24 cellular contexts compared by ENCODE assay signal in genomic region chr3:82376883-82377282, GRCh38.
DNase-seq lines count a peak whose midpoint lies in the region; ATAC-seq and TF ChIP-seq lines count a peak whose summit lies in the region.
"Had no signal": no experiment of that assay in that cellular context is flagged by ENCODE, and none has a peak within 500 bp of the region (broad histone marks: within the 10 kb centered on the region; RNA-seq: fewer than 3 reads in every experiment).

No MANE protein-coding gene starts in this region.

- TF ChIP-seq EP300 in SK-N-SH (IDR thresholded peaks at IDR 0.05; ENCODE audit: borderline replicate concordance in 1 of 2, low read depth in 1 of 2, low read length in 1 of 2), result no peak

- CTCF ChIA-PET in SK-N-SH (lab: Yijun Ruan, JAX), result interaction anchor here (0.7 kb wide), 1 partner anchor 185 kb away, joined by 3 read pairs; no protein-coding TSS in a partner anchor
- CTCF ChIA-PET in Calu3 (lab: Charles Lee), result no interaction called here

- 2% methylated on average over 3 of the region's 3 CpGs for WGBS in SK-N-SH (ENCODE audit: low lambda C conversion rate)

- intact Hi-C loops in Calu3 (cut with micrococcal nuclease; ENCODE audit: unreplicated experiment), result no loop called here
- intact Hi-C loops in Right ventricle myocardium inferior (cut with DNase I), result no loop called here

- no peak for ATAC-seq in SK-N-SH treated with all-trans-retinoic acid at 6 μM for 48 hours
- ATAC-seq in Right ventricle myocardium inferior, result no peak
- ATAC-seq: activated T-helper 17 cell treated with anti-CD3 and anti-CD28 coated beads, Interleukin-2, amount 50 U/mL, for 72 hours; stimulated activated naive B cell treated with anti-CD40 and anti-IgM and Interleukin-4, amounts not matched to agents 10 μg/mL and 1 μg/mL and 100 μg/mL, for 72 hours had no signal

- no peak for TF ChIP-seq CTCF in SK-N-SH (IDR thresholded peaks at IDR 0.05)
- no peak for TF ChIP-seq CTCF in neural progenitor cell (IDR thresholded peaks at IDR 0.05)
- no peak for TF ChIP-seq CTCF in Calu3 (IDR thresholded peaks at IDR 0.05; ENCODE audit: unreplicated experiment)

- H3F3A ChIP-seq in SK-N-SH (replicated peaks; ENCODE audit: insufficient read depth), result no peaks in the 10 kb centered on the region
- no peaks in the 10 kb centered on the region for H3F3A ChIP-seq in neural progenitor cell (ENCODE audit: low read depth)

- no peaks in the 10 kb centered on the region for H3K27me3 ChIP-seq in SK-N-SH (ENCODE audit: insufficient read depth)
- no peaks in the 10 kb centered on the region for H3K27me3 ChIP-seq in neural progenitor cell

- H3K4me3 Mint-ChIP-seq in neural progenitor cell (no peak overlapping the region), Calu3 (ENCODE audit: low read depth, unreplicated experiment) (no peak overlapping the region)
- H3K4me3 Mint-ChIP-seq: activated B cell treated with CpG ODN at 0.5 μM for 24 hours; activated naive CD8-positive, alpha-beta T cell treated with anti-CD3 and anti-CD28 coated beads for 36 hours; activated T-helper 17 cell treated with anti-CD3 and anti-CD28 coated beads, Interleukin-2, amount 50 U/mL, for 72 hours; HFFc6; stimulated activated naive B cell treated with anti-CD40 and anti-IgM and Interleukin-4, amounts not matched to agents 10 μg/mL and 1 μg/mL and 100 μg/mL, for 72 hours had no signal

- no peak for DNase-seq in SK-N-SH
- DNase-seq in KBM-7, result peak; percentile 43
- DNase-seq in SK-N-DZ (ENCODE audit: low spot score), result peak; percentile 13
- DNase-seq in neural progenitor cell (ENCODE audit: low spot score), result peak; percentile 28
- no peak for DNase-seq in Calu3
- DNase-seq in Right ventricle myocardium inferior (ENCODE audit: missing footprints), result no peak
- DNase-seq in islet precursor cell, result no peak
- DNase-seq: activated B cell treated with CpG ODN at 0.5 μM for 24 hours; activated CD4-positive, alpha-beta T cell treated with anti-CD3 and anti-CD28 coated beads, Interleukin-2, amount 50 U/mL, for 4 hours; activated CD8-positive, alpha-beta memory T cell treated with anti-CD3 and anti-CD28 coated beads, Interleukin-2, amount 50 U/mL, for 4 hours; activated naive CD8-positive, alpha-beta T cell treated with anti-CD3 and anti-CD28 coated beads for 36 hours; C1 segment of cervical spinal cord; GDM1; HFFc6; kidney glomerular epithelial cell; NCI-H1417 treated with DMSO at 0.1 percent for 48 hours; NCI-H774; occipital lobe; PC-9; small intestine; stimulated activated CD4-positive, alpha-beta T cell treated with anti-CD3 and anti-CD28 coated beads, Interleukin-2, amount 100 ng/mL, for 24 hours; stimulated activated naive B cell treated with anti-CD40 and anti-IgM and Interleukin-4, amounts not matched to agents 10 μg/mL and 1 μg/mL and 100 μg/mL, for 72 hours had no signal

- H3K4me1 Mint-ChIP-seq in neural progenitor cell, result no peaks in the 10 kb centered on the region
- no peaks in the 10 kb centered on the region for H3K4me1 Mint-ChIP-seq in Calu3 (ENCODE audit: low read depth, unreplicated experiment)
- H3K4me1 Mint-ChIP-seq: activated B cell treated with CpG ODN at 0.5 μM for 24 hours; activated naive CD8-positive, alpha-beta T cell treated with anti-CD3 and anti-CD28 coated beads for 36 hours; activated T-helper 17 cell treated with anti-CD3 and anti-CD28 coated beads, Interleukin-2, amount 50 U/mL, for 72 hours; stimulated activated naive B cell treated with anti-CD40 and anti-IgM and Interleukin-4, amounts not matched to agents 10 μg/mL and 1 μg/mL and 100 μg/mL, for 72 hours had no signal

- H3K9me3 Mint-ChIP-seq in neural progenitor cell (peaks cover 48% of the 10 kb centered on the region), Calu3 (ENCODE audit: low read depth, unreplicated experiment) (peaks cover 13% of the 10 kb centered on the region)

- H3K36me3 Mint-ChIP-seq in neural progenitor cell (peaks cover 4% of the 10 kb centered on the region), Calu3 (ENCODE audit: insufficient read depth, unreplicated experiment) (no peaks in the 10 kb centered on the region)

- POLR2A ChIA-PET in SK-N-SH (lab: Yijun Ruan, JAX), result no interaction called here

- no TSS peak for BruUV-seq in Calu3 (replicated peaks; lab: Mats Ljungman, UMichigan)

- H3K27ac Mint-ChIP-seq in neural progenitor cell (no peak overlapping the region), Calu3 (ENCODE audit: unreplicated experiment) (no peak overlapping the region)
- H3K27ac Mint-ChIP-seq: activated B cell treated with CpG ODN at 0.5 μM for 24 hours; activated naive CD8-positive, alpha-beta T cell treated with anti-CD3 and anti-CD28 coated beads for 36 hours; activated T-helper 17 cell treated with anti-CD3 and anti-CD28 coated beads, Interleukin-2, amount 50 U/mL, for 72 hours; HFFc6; stimulated activated naive B cell treated with anti-CD40 and anti-IgM and Interleukin-4, amounts not matched to agents 10 μg/mL and 1 μg/mL and 100 μg/mL, for 72 hours had no signal

- H3K4me3 ChIP-seq in SK-N-SH (ENCODE audit: low read depth in 2 of 2, low read length in 1 of 2), result no peak overlapping the region
- H3K4me3 ChIP-seq in neural progenitor cell, result no peak overlapping the region
- H3K4me3 ChIP-seq: PC-9 had no signal

- H3K27ac ChIP-seq in SK-N-SH (ENCODE audit: low read depth in 2 of 2, low read length in 1 of 2), result no peak overlapping the region
- H3K27ac ChIP-seq in neural progenitor cell, result no peak overlapping the region
- H3K27ac ChIP-seq: PC-9 had no signal

- no peaks in the 10 kb centered on the region for H3K9me2 ChIP-seq in SK-N-SH

- H3K9ac ChIP-seq in SK-N-SH (no peak overlapping the region), neural progenitor cell (no peak overlapping the region)

- H2AFZ ChIP-seq in SK-N-SH (ENCODE audit: low read depth), result no peak overlapping the region
- H2AFZ ChIP-seq in neural progenitor cell (replicated peaks), result no peak overlapping the region
- H2AFZ ChIP-seq: PC-9 had no signal

- H4K20me1 ChIP-seq in SK-N-SH (ENCODE audit: insufficient read depth) (no peaks in the 10 kb centered on the region), neural progenitor cell (ENCODE audit: low read depth) (no peaks in the 10 kb centered on the region)

- H3K9me3 ChIP-seq in SK-N-SH (no peaks in the 10 kb centered on the region), neural progenitor cell (ENCODE audit: low read depth) (peaks cover 14% of the 10 kb centered on the region)

- H3K4me2 ChIP-seq in SK-N-SH, result no peak overlapping the region
- H3K4me2 ChIP-seq in neural progenitor cell, result no peak overlapping the region
- H3K4me2 ChIP-seq: PC-9 had no signal

- H3K27me3 Mint-ChIP-seq in neural progenitor cell (ENCODE audit: insufficient read depth, low read depth), result peaks cover 2% of the 10 kb centered on the region
- no peaks in the 10 kb centered on the region for H3K27me3 Mint-ChIP-seq in Calu3 (ENCODE audit: unreplicated experiment)
- H3K27me3 Mint-ChIP-seq: activated B cell treated with CpG ODN at 0.5 μM for 24 hours; activated naive CD8-positive, alpha-beta T cell treated with anti-CD3 and anti-CD28 coated beads for 36 hours; activated T-helper 17 cell treated with anti-CD3 and anti-CD28 coated beads, Interleukin-2, amount 50 U/mL, for 72 hours; stimulated activated naive B cell treated with anti-CD40 and anti-IgM and Interleukin-4, amounts not matched to agents 10 μg/mL and 1 μg/mL and 100 μg/mL, for 72 hours had no signal

- H3K4me1 ChIP-seq in SK-N-SH (ENCODE audit: control insufficient read depth in 1 of 2, insufficient read depth in 2 of 2, low read depth in 1 of 2, low read length in 1 of 2) (no peaks in the 10 kb centered on the region), neural progenitor cell (no peaks in the 10 kb centered on the region)

- in situ Hi-C loops in KBM-7 (cut with MboI; ENCODE audit: low pct_unique_long_range_greater_than_20kb, low sequenced_read_pairs), result no loop called here

- H3K36me3 ChIP-seq in SK-N-SH (replicated peaks in 1 of 2; ENCODE audit: control insufficient read depth in 1 of 2, insufficient read depth in 2 of 2, low read length in 1 of 2), result no peaks in the 10 kb centered on the region
- peaks cover 9% of the 10 kb centered on the region for H3K36me3 ChIP-seq in neural progenitor cell

- H3K79me2 ChIP-seq in SK-N-SH (ENCODE audit: insufficient read depth) (no peaks in the 10 kb centered on the region), neural progenitor cell (ENCODE audit: low read depth) (no peaks in the 10 kb centered on the region)

- no peak for TF ChIP-seq RAD21 in SK-N-SH (IDR thresholded peaks at IDR 0.05; ENCODE audit: low read length)

TF ChIP-seq in SK-N-SH treated with all-trans-retinoic acid at 6 μM for 48 hours, 23 proteins besides CTCF, POLR2A, EP300 and RAD21:
- TF ChIP-seq ZNF8 (CRISPR knock-in tag; IDR thresholded peaks at IDR 0.05) (peak; percentile 97), RARB (CRISPR knock-in tag; IDR thresholded peaks at IDR 0.05) (no peak), CSDC2 (CRISPR knock-in tag; IDR thresholded peaks at IDR 0.05) (no peak), ZFP3 (CRISPR knock-in tag; IDR thresholded peaks at IDR 0.05) (no peak), ISL1 (CRISPR knock-in tag; IDR thresholded peaks at IDR 0.05) (no peak)

TF ChIP-seq in SK-N-SH, 30 proteins besides CTCF, POLR2A, EP300 and RAD21 (continues in another document):
- TF ChIP-seq, protein P1, sequence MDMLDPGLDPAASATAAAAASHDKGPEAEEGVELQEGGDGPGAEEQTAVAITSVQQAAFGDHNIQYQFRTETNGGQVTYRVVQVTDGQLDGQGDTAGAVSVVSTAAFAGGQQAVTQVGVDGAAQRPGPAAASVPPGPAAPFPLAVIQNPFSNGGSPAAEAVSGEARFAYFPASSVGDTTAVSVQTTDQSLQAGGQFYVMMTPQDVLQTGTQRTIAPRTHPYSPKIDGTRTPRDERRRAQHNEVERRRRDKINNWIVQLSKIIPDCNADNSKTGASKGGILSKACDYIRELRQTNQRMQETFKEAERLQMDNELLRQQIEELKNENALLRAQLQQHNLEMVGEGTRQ (IDR thresholded peaks at IDR 0.05; ENCODE audit: borderline replicate concordance, low read depth, low read length), result no peak
- TF ChIP-seq RXRA (IDR thresholded peaks at IDR 0.05; ENCODE audit: borderline replicate concordance, low read depth) (no peak), TAF1 (IDR thresholded peaks at IDR 0.05; ENCODE audit: borderline replicate concordance, low read depth, low read length) (no peak), YY1 (IDR thresholded peaks at IDR 0.05; ENCODE audit: low read depth) (no peak), JUND (IDR thresholded peaks at IDR 0.05) (no peak), SIN3A (IDR thresholded peaks at IDR 0.05; ENCODE audit: borderline replicate concordance, low read depth, low read length) (no peak), MEF2A (IDR thresholded peaks at IDR 0.05; ENCODE audit: borderline replicate concordance, low read depth) (no peak), FOXJ3 (CRISPR knock-in tag; IDR thresholded peaks at IDR 0.05) (no peak)
- TF ChIP-seq, protein P2, sequence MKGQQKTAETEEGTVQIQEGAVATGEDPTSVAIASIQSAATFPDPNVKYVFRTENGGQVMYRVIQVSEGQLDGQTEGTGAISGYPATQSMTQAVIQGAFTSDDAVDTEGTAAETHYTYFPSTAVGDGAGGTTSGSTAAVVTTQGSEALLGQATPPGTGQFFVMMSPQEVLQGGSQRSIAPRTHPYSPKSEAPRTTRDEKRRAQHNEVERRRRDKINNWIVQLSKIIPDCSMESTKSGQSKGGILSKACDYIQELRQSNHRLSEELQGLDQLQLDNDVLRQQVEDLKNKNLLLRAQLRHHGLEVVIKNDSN (IDR thresholded peaks at IDR 0.05; ENCODE audit: borderline replicate concordance, low read depth), result no peak

Comparison
In these comparisons a context has a peak if more than half of its experiments do, and no peak if none do; other contexts are left out.
1. DNase-seq: peak in KBM-7 (single experiment), SK-N-DZ (single experiment) and neural progenitor cell (single experiment); none in SK-N-SH (single experiment), Calu3 (single experiment), Right ventricle myocardium inferior (single experiment) and islet precursor cell (single experiment).